Comparison of ENCODE assay signal across 15 cellular contexts in the genomic region with DNA sequence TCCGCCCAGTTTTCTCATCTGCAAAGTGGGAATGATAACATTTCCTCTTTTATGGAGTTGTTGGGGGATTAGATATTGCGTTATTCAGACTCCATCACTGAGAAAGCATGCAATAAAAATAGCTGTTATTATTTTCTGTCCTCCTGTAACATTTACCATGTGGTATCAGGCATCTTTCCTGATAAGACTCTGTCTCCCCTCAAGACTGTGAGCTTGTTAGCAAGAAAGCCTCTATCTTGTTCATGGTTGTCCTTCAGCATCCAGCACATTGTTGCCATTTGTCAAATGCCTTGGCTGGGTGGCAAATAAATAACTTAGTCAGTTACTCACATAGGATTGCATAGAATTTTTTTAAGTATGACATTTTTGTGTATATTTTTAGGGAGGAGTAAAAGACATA. TPM values are rescaled to one million over a fixed set of nuclear protein-coding genes. Genes with fewer than 3 reads are reported as not detected.
"Had no signal": no experiment of that assay in that cellular context is flagged by ENCODE, and none has a peak within 500 bp of the region (broad histone marks: within the 10 kb centered on the region; RNA-seq: fewer than 3 reads in every experiment).

No MANE protein-coding gene starts in this region.

- H3K27ac ChIP-seq: left lung, right lobe of liver had no signal

- H3K27me3 ChIP-seq: ovary, right lobe of liver, SJCRH30 had no signal

- H3K9me3 ChIP-seq: left lung, ovary, right lobe of liver, SJCRH30, tibial nerve had no signal

- H3K4me3 ChIP-seq: right lobe of liver had no signal

- H3K36me3 ChIP-seq: left lung, ovary, right lobe of liver, tibial nerve had no signal

- H3K9me3 Mint-ChIP-seq: memory B cell; stimulated activated memory B cell treated with anti-CD40 and anti-IgM and Interleukin-4, amounts not matched to agents 10 μg/mL and 1 μg/mL and 100 μg/mL, for 72 hours had no signal

- H3K27ac Mint-ChIP-seq: activated CD4-positive, alpha-beta T cell treated with anti-CD3 and anti-CD28 coated beads, Interleukin-2, amount 10 ng/mL, durations not matched to agents 7 days and 5 days had no signal

- H3K36me3 Mint-ChIP-seq: memory B cell; stimulated activated memory B cell treated with anti-CD40 and anti-IgM and Interleukin-4, amounts not matched to agents 10 μg/mL and 1 μg/mL and 100 μg/mL, for 72 hours had no signal

- ATAC-seq: esophagus mucosa; stimulated activated memory B cell treated with anti-CD40 and anti-IgM and Interleukin-4, amounts not matched to agents 10 μg/mL and 1 μg/mL and 100 μg/mL, for 72 hours had no signal

- DNase-seq: activated CD4-positive, alpha-beta T cell treated with anti-CD3 and anti-CD28 coated beads, Interleukin-2, amount 10 ng/mL, durations not matched to agents 7 days and 5 days; activated CD4-positive, CD25-positive, alpha-beta regulatory T cell; activated naive CD4-positive, alpha-beta T cell treated with Interleukin-2 at 50 U/mL for 16 hours; hippocampal formation; left lung; right lobe of liver; stimulated activated CD4-positive, alpha-beta T cell treated with anti-CD3 and anti-CD28 coated beads, Interleukin-12 subunit alpha, Interleukin-12 subunit beta, amount 100 ng/mL, for 4 hours; stimulated activated CD4-positive, alpha-beta T cell treated with anti-CD3 and anti-CD28 coated beads, Interleukin-2, amount 100 ng/mL, for 24 hours had no signal

RNA-seq across cellular contexts. Expression of a gene that starts 1.2 kb away (rescaled TPM):
- polyA plus RNA-seq: keratinocyte had no signal
